ENCODE assay signal across 14 cellular contexts in the genomic region with DNA sequence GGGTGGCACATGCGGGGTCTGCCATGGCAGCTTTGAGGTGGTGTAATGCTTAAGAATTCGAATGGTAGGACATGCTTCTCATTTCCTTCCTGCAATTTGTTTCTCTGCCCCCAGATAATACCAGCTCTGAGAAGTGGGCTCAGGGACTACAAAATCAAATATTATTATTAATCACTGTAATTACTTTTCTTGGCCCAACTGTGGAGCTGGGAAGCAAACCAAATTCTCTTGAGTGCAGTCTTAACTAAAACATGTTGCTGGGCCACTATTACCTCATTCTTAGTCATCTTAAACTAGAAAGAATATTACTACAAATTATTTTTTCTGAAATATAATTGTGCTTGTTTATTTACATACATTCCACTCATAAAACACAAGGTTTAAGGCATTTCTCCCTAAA.
DNase-seq lines count a peak whose midpoint lies in the region; ATAC-seq and TF ChIP-seq lines count a peak whose summit lies in the region.
"Had no signal": no experiment of that assay in that cellular context is flagged by ENCODE, and none has a peak within 500 bp of the region (broad histone marks: within the 10 kb centered on the region; RNA-seq: fewer than 3 reads in every experiment).

No MANE protein-coding gene starts in this region.

- H3K4me1 Mint-ChIP-seq in endodermal cell: peaks cover 7% of the 10 kb centered on the region

- H3K56ac ChIP-seq in IMR-90 (ENCODE audit: extremely low read depth, insufficient read depth, low read length): no peak overlapping the region

- CTCF ChIA-PET in IMR-90 (lab: Yijun Ruan, JAX): interaction anchor here (1.1 kb wide), 1 partner anchor 22 kb away, joined by 3 read pairs; no protein-coding TSS in a partner anchor

- TF ChIP-seq CTCF in IMR-90 (conservative IDR thresholded peaks at IDR 0.05; ENCODE audit: low read depth, low read length) (no peak), choroid plexus epithelial cell (conservative IDR thresholded peaks at IDR 0.05; ENCODE audit: low read depth, low read length) (no peak), upper lobe of left lung (IDR thresholded peaks at IDR 0.05) (no peak), endodermal cell (conservative IDR thresholded peaks at IDR 0.05) (no peak)

- in situ Hi-C loops in IMR-90 (cut with MboI; ENCODE audit: low sequenced_read_pairs): loop anchor here (25.0 kb wide), 1 partner anchor 564 kb away; a partner anchor contains a TSS

- H3K4me3 Mint-ChIP-seq in endodermal cell: no peak overlapping the region

- TF ChIP-seq EP300 in upper lobe of left lung (IDR thresholded peaks at IDR 0.05): no peak

- H3K4me2 ChIP-seq in IMR-90 (ENCODE audit: low read depth, low read length): peak overlapping the region; percentile 67; the same call in 1 of the 2 replicates

- POLR2A ChIA-PET in IMR-90 (lab: Charles Lee; ENCODE audit: unreplicated experiment): no interaction called here

- no peak overlapping the region for H3K4ac ChIP-seq in IMR-90 (ENCODE audit: low read depth, low read length)

- no peak overlapping the region for H4K91ac ChIP-seq in IMR-90 (ENCODE audit: insufficient read depth, low read depth, low read length)

- no peak overlapping the region for H3K23ac ChIP-seq in IMR-90 (ENCODE audit: low read depth, low read length)

- H2AFZ ChIP-seq in IMR-90 (replicated peaks; ENCODE audit: low read length, poor library complexity): no peak overlapping the region

- H2BK15ac ChIP-seq in IMR-90 (ENCODE audit: low read depth, low read length): no peak overlapping the region

- no peaks in the 10 kb centered on the region for H3K9me1 ChIP-seq in IMR-90 (ENCODE audit: insufficient read depth, low read length)

- no peak overlapping the region for H2AK5ac ChIP-seq in IMR-90 (ENCODE audit: low read depth, low read length)

- H3K9ac ChIP-seq in IMR-90 (ENCODE audit: low read depth, low read length) (no peak overlapping the region), endodermal cell (ENCODE audit: extremely low read depth, low read length, poor library complexity, severe bottlenecking) (no peak overlapping the region)

- H3K9me3 ChIP-seq in IMR-90 (ENCODE audit: control insufficient read depth, insufficient read depth, low read length) (no peaks in the 10 kb centered on the region), upper lobe of left lung (no peaks in the 10 kb centered on the region), endodermal cell (ENCODE audit: control insufficient read depth, low read length) (no peaks in the 10 kb centered on the region)

- H3K27me3 Mint-ChIP-seq in endodermal cell (ENCODE audit: insufficient read depth): no peaks in the 10 kb centered on the region

- H3K4me3 ChIP-seq in IMR-90 (ENCODE audit: insufficient read depth, low read depth, low read length) (no peak overlapping the region), choroid plexus epithelial cell (ENCODE audit: low read depth, low read length) (no peak overlapping the region), upper lobe of left lung (no peak overlapping the region), endodermal cell (ENCODE audit: low read length) (no peak overlapping the region)

- no peaks in the 10 kb centered on the region for H4K20me1 ChIP-seq in IMR-90 (ENCODE audit: insufficient read depth, low read length)

- H2AK9ac ChIP-seq in IMR-90 (replicated peaks; ENCODE audit: low read depth, low read length, poor library complexity): no peak overlapping the region

- H3K27ac Mint-ChIP-seq in endodermal cell: no peak overlapping the region

- ATAC-seq in IMR-90 (ENCODE audit: low read depth) (peak; percentile 80), upper lobe of left lung (ENCODE audit: low FRiP score in 2 of 2) (peak in 1 of 2 donors; percentile 75), GM21737 (IDR thresholded peaks at IDR 0.05; ENCODE audit: unreplicated experiment) (no peak), HG02610 (IDR thresholded peaks at IDR 0.05; ENCODE audit: unreplicated experiment) (no peak)

- peak overlapping the region; percentile 48; the same call in 1 of the 2 replicates for H3K27ac ChIP-seq in IMR-90 (ENCODE audit: insufficient read depth, low read length)
- H3K27ac ChIP-seq in upper lobe of left lung: peak overlapping the region in 3 of 4 donors; percentile 20 to 50 (median 28)
- H3K27ac ChIP-seq in endodermal cell (ENCODE audit: low read depth, low read length): no peak overlapping the region

- no TSS peak for BruUV-seq in IMR-90 (replicated peaks; lab: Mats Ljungman, UMichigan)

- peaks cover 14% of the 10 kb centered on the region for H3K9me3 Mint-ChIP-seq in endodermal cell

- no peaks in the 10 kb centered on the region; the same call in 1 of the 2 replicates for H3K27me3 ChIP-seq in IMR-90 (ENCODE audit: control insufficient read depth, insufficient read depth, low read length)
- H3K27me3 ChIP-seq in upper lobe of left lung: no peaks in the 10 kb centered on the region
- H3K27me3 ChIP-seq in endodermal cell (ENCODE audit: control insufficient read depth, insufficient read depth, low read length, poor library complexity, severe bottlenecking): no peaks in the 10 kb centered on the region

- no peak overlapping the region for H3K18ac ChIP-seq in IMR-90 (ENCODE audit: low read depth, low read length)

- no peak for TF ChIP-seq RAD21 in IMR-90 (IDR thresholded peaks at IDR 0.05; ENCODE audit: low read length)

- H2BK20ac ChIP-seq in IMR-90 (ENCODE audit: low read depth, low read length): no peak overlapping the region

- WGBS in IMR-90 (ENCODE audit: extremely low coverage in 2 of 2, insufficient read length in 1 of 2), 2 experiments: no CpG with 5 or more reads among the region's 2 CpGs
- WGBS in upper lobe of left lung, 2 donors: 64% methylated on average over 2 of the region's 2 CpGs
- 90 to 96% methylated on average over 2 of the region's 2 CpGs for WGBS in endodermal cell (ENCODE audit: insufficient coverage in 1 of 2, insufficient read length in 1 of 2), 2 experiments

- H3K14ac ChIP-seq in IMR-90 (replicated peaks; ENCODE audit: low read depth, low read length): no peak overlapping the region

- DNase-seq in IMR-90 (peak; percentile 92), choroid plexus epithelial cell (ENCODE audit: low read depth) (peak; percentile 78), iris pigment epithelial cell (ENCODE audit: low read depth) (peak; percentile 86), upper lobe of left lung (no peak), DMS53 (lab: John Stamatoyannopoulos, UW) (no peak), endodermal cell (no peak)
- DNase-seq: activated CD4-positive, alpha-beta T cell treated with anti-CD3 and anti-CD28 coated beads for 48 hours; activated naive CD4-positive, alpha-beta T cell; NCI-H146; NCI-H748 treated with DMSO at 0.1 percent for 48 hours; stimulated activated CD4-positive, alpha-beta T cell treated with anti-CD3 and anti-CD28 coated beads, Interleukin-12 subunit alpha, Interleukin-12 subunit beta, amount 100 ng/mL, for 4 hours; stimulated activated CD8-positive, alpha-beta memory T cell treated with anti-CD3 and anti-CD28 coated beads, Interleukin-4, amount 100 ng/mL, for 48 hours had no signal

- peaks cover 7% of the 10 kb centered on the region for H3K4me1 ChIP-seq in IMR-90 (ENCODE audit: control insufficient read depth, insufficient read depth, low read length)
- peaks cover 0 to 3% (median 1%) of the 10 kb centered on the region in 4 donors for H3K4me1 ChIP-seq in upper lobe of left lung
- H3K4me1 ChIP-seq in endodermal cell (ENCODE audit: control insufficient read depth, insufficient read depth, low read length): no peaks in the 10 kb centered on the region

- no peak overlapping the region for H2BK120ac ChIP-seq in IMR-90 (ENCODE audit: low read depth, low read length)

- no peaks in the 10 kb centered on the region for H3K36me3 ChIP-seq in IMR-90 (ENCODE audit: control insufficient read depth, insufficient read depth, low read length)
- H3K36me3 ChIP-seq in upper lobe of left lung: no peaks in the 10 kb centered on the region
- H3K36me3 ChIP-seq in endodermal cell (ENCODE audit: control insufficient read depth, insufficient read depth, low read length): no peaks in the 10 kb centered on the region

- no peak overlapping the region for H4K5ac ChIP-seq in IMR-90 (ENCODE audit: low read depth, low read length)

- H3K36me3 Mint-ChIP-seq in endodermal cell (ENCODE audit: low read depth): no peaks in the 10 kb centered on the region

- H2BK5ac ChIP-seq in IMR-90 (ENCODE audit: low read depth, low read length, poor library complexity, severe bottlenecking): no peak overlapping the region

- intact Hi-C loops in IMR-90 (cut with micrococcal nuclease): loop anchor here (2.0 to 10.0 kb wide), 2 partner anchors 568 to 734 kb away; no protein-coding TSS in a partner anchor

- dilution Hi-C loops in IMR-90 (cut with HindIII; ENCODE audit: low sequenced_read_pairs, unreplicated experiment): no loop called here

- TF ChIP-seq POLR2A in IMR-90 (IDR thresholded peaks at IDR 0.05; ENCODE audit: low read depth, low read length) (no peak), upper lobe of left lung (IDR thresholded peaks at IDR 0.05) (no peak)

- H3K79me1 ChIP-seq in IMR-90 (ENCODE audit: low read depth in 1 of 2, low read length in 2 of 2): no peaks in the 10 kb centered on the region

- no peak overlapping the region for H4K8ac ChIP-seq in IMR-90 (ENCODE audit: low read depth in 2 of 2, low read length in 2 of 2)

TF ChIP-seq in IMR-90, 13 proteins besides CTCF, POLR2A, EP300 and RAD21:
- TF ChIP-seq NFE2L2 (IDR thresholded peaks at IDR 0.05; ENCODE audit: low read depth, low read length): no peak
- TF ChIP-seq CHD1 (IDR thresholded peaks at IDR 0.05; ENCODE audit: low read depth, low read length): no peak
- TF ChIP-seq CEBPB (IDR thresholded peaks at IDR 0.05; ENCODE audit: low read depth, low read length): peak; percentile 48; the same call in 1 of the 2 replicates
- TF ChIP-seq, protein P1, sequence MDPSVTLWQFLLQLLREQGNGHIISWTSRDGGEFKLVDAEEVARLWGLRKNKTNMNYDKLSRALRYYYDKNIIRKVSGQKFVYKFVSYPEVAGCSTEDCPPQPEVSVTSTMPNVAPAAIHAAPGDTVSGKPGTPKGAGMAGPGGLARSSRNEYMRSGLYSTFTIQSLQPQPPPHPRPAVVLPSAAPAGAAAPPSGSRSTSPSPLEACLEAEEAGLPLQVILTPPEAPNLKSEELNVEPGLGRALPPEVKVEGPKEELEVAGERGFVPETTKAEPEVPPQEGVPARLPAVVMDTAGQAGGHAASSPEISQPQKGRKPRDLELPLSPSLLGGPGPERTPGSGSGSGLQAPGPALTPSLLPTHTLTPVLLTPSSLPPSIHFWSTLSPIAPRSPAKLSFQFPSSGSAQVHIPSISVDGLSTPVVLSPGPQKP (IDR thresholded peaks at IDR 0.05; ENCODE audit: borderline replicate concordance, low read depth, low read length): no peak
- no peak for TF ChIP-seq BHLHE40 (IDR thresholded peaks at IDR 0.05; ENCODE audit: low read depth, low read length)
- no peak for TF ChIP-seq MXI1 (IDR thresholded peaks at IDR 0.05; ENCODE audit: borderline replicate concordance, low read depth, low read length)

Comparison
In these comparisons a context has a peak if more than half of its experiments do, and no peak if none do; other contexts are left out.
1. DNase-seq: peak in IMR-90 (single experiment), choroid plexus epithelial cell (single experiment) and iris pigment epithelial cell (single experiment); none in upper lobe of left lung (0 of 2), DMS53 (single experiment) and endodermal cell (single experiment).